In the genomic region with DNA sequence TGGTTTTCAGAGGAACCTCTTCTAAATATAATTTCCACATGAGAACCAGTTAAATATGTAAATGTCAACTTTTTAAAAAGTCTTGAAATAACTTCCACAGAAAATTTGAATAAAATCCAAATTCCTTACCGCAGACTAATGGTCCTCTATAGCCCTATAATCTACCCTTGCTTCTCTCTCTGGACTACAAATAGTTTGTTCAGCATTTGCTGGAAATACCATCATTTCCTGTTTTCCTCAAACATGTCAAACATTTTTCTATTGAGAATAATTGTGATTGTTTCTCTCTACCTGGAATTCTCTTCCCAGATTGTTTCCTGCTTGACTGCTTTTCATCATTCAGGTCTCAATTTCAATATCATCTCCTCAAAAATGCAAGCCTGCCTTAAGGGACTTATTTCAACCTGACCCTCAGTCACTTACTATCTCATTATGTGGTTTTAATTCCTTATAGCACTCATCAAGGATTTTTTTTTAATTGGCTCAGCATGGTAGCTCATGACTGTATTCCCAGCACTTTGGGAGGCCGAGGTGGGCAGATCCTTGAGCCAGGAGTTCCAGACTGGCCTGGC, we compare ENCODE assay signal across 23 cellular contexts.
DNase-seq lines count a peak whose midpoint lies in the region; ATAC-seq and TF ChIP-seq lines count a peak whose summit lies in the region.
"Had no signal": no experiment of that assay in that cellular context is flagged by ENCODE, and none has a peak within 500 bp of the region (broad histone marks: within the 10 kb centered on the region; RNA-seq: fewer than 3 reads in every experiment).

No MANE protein-coding gene starts in this region.

- DNase-seq in EH (ENCODE audit: low read depth) (peak; percentile 25), NCI-H69 (lab: John Stamatoyannopoulos, UW) (peak; percentile 10), cerebellar cortex (ENCODE audit: low spot score) (peak; percentile 46), mesendoderm (no peak), mesenteric fat pad (ENCODE audit: low spot score) (no peak), erythroblast (lab: John Stamatoyannopoulos, UW) (no peak)
- DNase-seq: activated CD4-positive, alpha-beta T cell treated with anti-CD3 and anti-CD28 coated beads for 4 hours; activated naive CD4-positive, alpha-beta T cell treated with anti-CD3 and anti-CD28 coated beads, Interleukin-2, amount 10 ng/mL, durations not matched to agents 7 days and 5 days; activated T-cell treated with anti-CD3 and anti-CD28 coated beads, Interleukin-2, amount 50 U/mL, for 48 hours; DMS 273 treated with DMSO at 0.1 percent for 48 hours; heart right ventricle; left lung; NCI-H1417; NCI-H446 treated with DMSO at 0.1 percent for 48 hours; nephron progenitor cell; NK-92 treated with Interleukin-12 subunit alpha and Interleukin-12 subunit beta, amount 100 ng/mL, for 24 hours; Peyer's patch; posterior cingulate gyrus; upper lobe of left lung had no signal

- no peak overlapping the region for H3K18ac ChIP-seq in mesendoderm (ENCODE audit: low read length)

- WGBS in mesendoderm (ENCODE audit: extremely low coverage, insufficient coverage, low lambda C conversion rate) = no CpG with 5 or more reads among the region's 2 CpGs

- no peak overlapping the region for H3K4me3 ChIP-seq in mesendoderm (ENCODE audit: low read length)
- H3K4me3 ChIP-seq: ascending aorta, GM12878, heart right ventricle, left lung, Peyer's patch, upper lobe of left lung had no signal

- H2AK5ac ChIP-seq in mesendoderm (ENCODE audit: low read length) = no peak overlapping the region

- no peak overlapping the region for H3K23ac ChIP-seq in mesendoderm (ENCODE audit: low read length)

- H4K8ac ChIP-seq in mesendoderm (ENCODE audit: low read depth, low read length) = no peak overlapping the region

- no peak overlapping the region for H2BK120ac ChIP-seq in mesendoderm (ENCODE audit: low read depth, low read length)

- peaks cover 4% of the 10 kb centered on the region for H3K4me1 ChIP-seq in mesendoderm (ENCODE audit: control insufficient read depth, low read depth, low read length)
- H3K4me1 ChIP-seq: left lung, Peyer's patch, upper lobe of left lung had no signal

- ATAC-seq in HG02973 (IDR thresholded peaks at IDR 0.05; ENCODE audit: unreplicated experiment) (no peak), HG02840 (IDR thresholded peaks at IDR 0.05; ENCODE audit: low FRiP score, unreplicated experiment) (no peak)
- ATAC-seq: GM12878, heart right ventricle, left lung had no signal

- H3K4me2 ChIP-seq in mesendoderm (ENCODE audit: low read length) = no peak overlapping the region

- peak overlapping the region; percentile 36 for H3K4ac ChIP-seq in mesendoderm (ENCODE audit: low read depth, low read length)

- no peak overlapping the region for H2BK5ac ChIP-seq in mesendoderm (ENCODE audit: low read length)

- no peak overlapping the region for H3K56ac ChIP-seq in mesendoderm (ENCODE audit: low read length)

- no peak overlapping the region for H4K5ac ChIP-seq in mesendoderm (ENCODE audit: low read length)

- H3K27ac ChIP-seq in mesendoderm (ENCODE audit: low read depth, low read length) = no peak overlapping the region
- H3K27ac ChIP-seq: ascending aorta, heart right ventricle, left lung, Peyer's patch, upper lobe of left lung had no signal

- H3K27me3 ChIP-seq in mesendoderm (ENCODE audit: insufficient read depth, low read length, poor library complexity) = no peaks in the 10 kb centered on the region
- H3K27me3 ChIP-seq: ascending aorta, heart right ventricle, left lung, Peyer's patch, upper lobe of left lung had no signal

- no peak for TF ChIP-seq POLR2A in erythroblast (IDR thresholded peaks at IDR 0.05; ENCODE audit: low read length)

- no peaks in the 10 kb centered on the region for H3K79me2 ChIP-seq in mesendoderm (ENCODE audit: control insufficient read depth, insufficient read depth, low read length)

- H3K36me3 ChIP-seq in mesendoderm (ENCODE audit: control insufficient read depth, insufficient read depth, low read length) = no peaks in the 10 kb centered on the region
- H3K36me3 ChIP-seq: ascending aorta, heart right ventricle, left lung, Peyer's patch, upper lobe of left lung had no signal

- no peaks in the 10 kb centered on the region for H3K79me1 ChIP-seq in mesendoderm (ENCODE audit: low read length)

- peak overlapping the region; percentile 36 for H2BK15ac ChIP-seq in mesendoderm (replicated peaks; ENCODE audit: low read depth)

- H3K9ac ChIP-seq in mesendoderm (ENCODE audit: low read length) = no peak overlapping the region

Comparison
In these comparisons a context has a peak if more than half of its experiments do, and no peak if none do; other contexts are left out.
1. DNase-seq: peak in EH (single experiment), NCI-H69 (single experiment) and cerebellar cortex (single experiment); none in mesendoderm (single experiment), mesenteric fat pad (single experiment) and erythroblast (0 of 2).